In the genomic region with DNA sequence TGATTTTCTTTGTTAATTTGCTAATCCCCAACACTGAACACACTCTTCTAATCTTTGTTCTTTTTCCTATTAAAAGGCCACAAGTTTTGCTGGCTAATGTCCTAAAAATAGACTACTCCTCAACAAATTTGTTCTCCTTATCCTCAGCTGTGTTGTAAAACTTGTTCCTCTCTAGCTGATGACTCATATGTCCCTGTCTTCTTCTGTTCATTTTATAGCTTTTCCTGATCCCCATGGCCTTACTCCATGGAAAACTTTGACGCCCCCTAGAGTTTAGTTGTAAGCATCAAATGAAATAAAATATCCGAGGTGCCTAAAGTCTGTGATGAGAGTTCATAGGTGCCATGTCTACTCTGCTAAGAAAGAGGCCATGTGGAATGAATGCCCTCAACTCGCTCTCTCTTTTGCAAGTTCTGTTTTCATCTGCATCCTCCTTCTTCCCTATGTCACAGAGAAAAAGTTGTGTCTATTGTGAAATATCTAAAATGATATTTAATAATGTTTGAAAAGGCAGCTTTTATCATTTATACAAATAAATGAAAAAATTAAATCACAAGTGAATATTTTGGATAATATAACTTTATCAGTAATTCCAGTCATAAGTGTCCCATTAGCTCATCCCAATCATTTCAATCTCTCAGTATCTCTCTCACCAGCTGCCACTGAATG, we compare ENCODE assay signal across 9 cellular contexts.
A peak's percentile ranks its signal among the peaks of the same experiment; 100 is the strongest.
DNase-seq lines count a peak whose midpoint lies in the region; ATAC-seq lines count a peak whose summit lies in the region.
"Had no signal": no experiment of that assay in that cellular context is flagged by ENCODE, and none has a peak within 500 bp of the region (broad histone marks: within the 10 kb centered on the region; RNA-seq: fewer than 3 reads in every experiment).

No MANE protein-coding gene starts in this region.

- H3K4me1 ChIP-seq in effector memory CD4-positive, alpha-beta T cell (ENCODE audit: control insufficient read depth, insufficient read depth, low read length, poor library complexity, severe bottlenecking): no peaks in the 10 kb centered on the region

- H3K4me3 ChIP-seq in effector memory CD4-positive, alpha-beta T cell (ENCODE audit: insufficient read depth, low read depth, low read length, poor library complexity, severe bottlenecking): no peak overlapping the region

- no peaks in the 10 kb centered on the region for H3K27me3 ChIP-seq in effector memory CD4-positive, alpha-beta T cell (replicated peaks; ENCODE audit: control insufficient read depth, insufficient read depth, low read length, poor library complexity, severe bottlenecking)

- H3K36me3 ChIP-seq in effector memory CD4-positive, alpha-beta T cell (ENCODE audit: control insufficient read depth, insufficient read depth, low read length): no peaks in the 10 kb centered on the region

- no peak overlapping the region for H3K27ac ChIP-seq in effector memory CD4-positive, alpha-beta T cell (ENCODE audit: insufficient read depth, low read length, poor library complexity, severe bottlenecking)

- DNase-seq in Right ventricle myocardium inferior (ENCODE audit: missing footprints) (no peak), cardiac septum (ENCODE audit: low spot score) (no peak), SW480 (ENCODE audit: low spot score) (peak; percentile 75), iPS DF 4.7 (ENCODE audit: extremely low read depth, low spot score) (peak; percentile 14), DMS79 (lab: John Stamatoyannopoulos, UW) (no peak)
- no peak for DNase-seq in effector memory CD4-positive, alpha-beta T cell
- DNase-seq in stimulated activated CD4-positive, alpha-beta T cell treated with anti-CD3 and anti-CD28 coated beads, Interleukin-4, amount 100 ng/mL, for 1 hour: no peak
- DNase-seq: DMS79 treated with DMSO at 0.1 percent for 48 hours had no signal

- no peaks in the 10 kb centered on the region for H3K9me3 ChIP-seq in effector memory CD4-positive, alpha-beta T cell (ENCODE audit: control insufficient read depth, low read length)

- ATAC-seq in Right ventricle myocardium inferior: peak; percentile 89
- ATAC-seq in GM21576 (IDR thresholded peaks at IDR 0.05; ENCODE audit: unreplicated experiment): no peak

- intact Hi-C loops in Right ventricle myocardium inferior (cut with DNase I): no loop called here
- intact Hi-C loops in cardiac septum (cut with DNase I): no loop called here

Comparison
In these comparisons a context has a peak if more than half of its experiments do, and no peak if none do; other contexts are left out.
1. DNase-seq: peak in SW480 (single experiment) and iPS DF 4.7 (single experiment); none in Right ventricle myocardium inferior (single experiment), cardiac septum (single experiment), DMS79 (single experiment), effector memory CD4-positive, alpha-beta T cell (0 of 3) and stimulated activated CD4-positive, alpha-beta T cell treated with anti-CD3 and anti-CD28 coated beads, Interleukin-4, amount 100 ng/mL, for 1 hour (single experiment).